9 cellular contexts compared by ENCODE assay signal in genomic region chr3:4503050-4503449, GRCh38. TPM values are rescaled to one million over a fixed set of nuclear protein-coding genes. Genes with fewer than 3 reads are reported as not detected.
DNase-seq lines count a peak whose midpoint lies in the region; ATAC-seq and TF ChIP-seq lines count a peak whose summit lies in the region.
"Had no signal": no experiment of that assay in that cellular context is flagged by ENCODE, and none has a peak within 500 bp of the region (broad histone marks: within the 10 kb centered on the region; RNA-seq: fewer than 3 reads in every experiment).

No MANE protein-coding gene starts in this region.

- TF ChIP-seq EP300 in transverse colon (IDR thresholded peaks at IDR 0.05; ENCODE audit: low read depth): no peak

- peaks cover 21 to 64% (median 36%) of the 10 kb centered on the region in 4 donors for H3K4me1 ChIP-seq in transverse colon

- no peak overlapping the region for H3K4me3 Mint-ChIP-seq in activated T-cell treated with anti-CD3 and anti-CD28 coated beads, Interleukin-2, amount 50 U/mL, for 24 hours
- H3K4me3 Mint-ChIP-seq: GM23338 had no signal

- intact Hi-C loops in transverse colon (cut with DNase I; ENCODE audit: low total_unique reads): no loop called here

- H3K27me3 ChIP-seq in transverse colon: no peaks in the 10 kb centered on the region

- H3K4me3 ChIP-seq in transverse colon: no peak overlapping the region
- H3K4me3 ChIP-seq: GM23338 had no signal

- peaks cover 53% of the 10 kb centered on the region for H3K4me1 Mint-ChIP-seq in activated T-cell treated with anti-CD3 and anti-CD28 coated beads, Interleukin-2, amount 50 U/mL, for 24 hours (ENCODE audit: low read depth)

- no peak for TF ChIP-seq POLR2A in transverse colon (IDR thresholded peaks at IDR 0.05)

- TF ChIP-seq CTCF in transverse colon (IDR thresholded peaks at IDR 0.05): no peak

- peaks cover 43% of the 10 kb centered on the region for H3K36me3 Mint-ChIP-seq in activated T-cell treated with anti-CD3 and anti-CD28 coated beads, Interleukin-2, amount 50 U/mL, for 24 hours (ENCODE audit: low read depth)

- no peaks in the 10 kb centered on the region for H3K9me3 Mint-ChIP-seq in activated T-cell treated with anti-CD3 and anti-CD28 coated beads, Interleukin-2, amount 50 U/mL, for 24 hours
- H3K9me3 Mint-ChIP-seq: GM23338 had no signal

- DNase-seq in activated T-cell treated with anti-CD3 and anti-CD28 coated beads, Interleukin-2, amount 50 U/mL, for 24 hours: no peak
- no peak for DNase-seq in activated T-cell treated with anti-CD3 and anti-CD28 coated beads, Interleukin-2, amount 50 U/mL, for 1 hour
- peak; percentile 77 for DNase-seq in RPMI8226
- peak; percentile 11 for DNase-seq in transverse colon
- no peak for DNase-seq in DMS53 (lab: John Stamatoyannopoulos, UW)
- DNase-seq in D341Med (ENCODE audit: low spot score): no peak
- DNase-seq in GM19240 (ENCODE audit: insufficient read length, low spot score): no peak

- peak overlapping the region; percentile 73 for H3K27ac Mint-ChIP-seq in activated T-cell treated with anti-CD3 and anti-CD28 coated beads, Interleukin-2, amount 50 U/mL, for 24 hours
- H3K27ac Mint-ChIP-seq: GM23338 had no signal

- 47 to 72% methylated on average over 5 of the region's 5 CpGs for WGBS in transverse colon (ENCODE audit: low coverage in 1 of 2), 2 donors

- H3K27me3 Mint-ChIP-seq in activated T-cell treated with anti-CD3 and anti-CD28 coated beads, Interleukin-2, amount 50 U/mL, for 24 hours: no peaks in the 10 kb centered on the region

- H3K36me3 ChIP-seq in transverse colon: no peaks in the 10 kb centered on the region

- H3K27ac ChIP-seq in transverse colon: peak overlapping the region in 3 of 4 donors; percentile 72 to 77 (median 75)

- peak; percentile 53 for ATAC-seq in HG02885 (IDR thresholded peaks at IDR 0.05; ENCODE audit: poor library complexity, unreplicated experiment)
- ATAC-seq: GM23338 had no signal

- in situ Hi-C loops in transverse colon (cut with MboI; ENCODE audit: low pct_ligation_motif_present in 1 of 4, low pct_unique_long_range_greater_than_20kb in 1 of 4, low sequenced_read_pairs in 3 of 4): no loop called here

- no peaks in the 10 kb centered on the region for H3K9me3 ChIP-seq in transverse colon

RNA-seq across cellular contexts. Expression of gene ITPR1, which starts 9.9 kb away (rescaled TPM):
- 10 to 100 TPM; 15.3 to 50.2 (median 28.7) TPM for total RNA-seq in transverse colon

RNA-seq across cellular contexts. Expression of gene SUMF1, which starts 36.0 kb away (rescaled TPM):
- total RNA-seq in transverse colon: 10 to 100 TPM; 25.1 to 70.5 (median 65.3) TPM

Comparison
In these comparisons a context has a peak if more than half of its experiments do, and no peak if none do; other contexts are left out.
1. DNase-seq: peak in RPMI8226 (single experiment) and transverse colon (single experiment); none in activated T-cell treated with anti-CD3 and anti-CD28 coated beads, Interleukin-2, amount 50 U/mL, for 24 hours (single experiment), activated T-cell treated with anti-CD3 and anti-CD28 coated beads, Interleukin-2, amount 50 U/mL, for 1 hour (single experiment), DMS53 (single experiment), D341Med (single experiment) and GM19240 (single experiment).